ENCODE assay signal across 9 cellular contexts in genomic region chr3:105907790-105908189, GRCh38. TPM values are rescaled to one million over a fixed set of nuclear protein-coding genes. Genes with fewer than 3 reads are reported as not detected.
DNase-seq lines count a peak whose midpoint lies in the region; ATAC-seq and TF ChIP-seq lines count a peak whose summit lies in the region.
"Had no signal": no experiment of that assay in that cellular context is flagged by ENCODE, and none has a peak within 500 bp of the region (broad histone marks: within the 10 kb centered on the region; RNA-seq: fewer than 3 reads in every experiment).

No MANE protein-coding gene starts in this region.

- no TSS peak for BruUV-seq in MCF 10A (replicated peaks; lab: Mats Ljungman, UMichigan)

- H3K4me3 Mint-ChIP-seq in MCF 10A (ENCODE audit: unreplicated experiment), result no peak overlapping the region
- H3K4me3 Mint-ChIP-seq: activated CD4-positive, alpha-beta T cell treated with anti-CD3 and anti-CD28 coated beads, Interleukin-2, amount 10 ng/mL, durations not matched to agents 24 days and 14 days had no signal

- no peaks in the 10 kb centered on the region for H4K20me1 ChIP-seq in OCI-LY1 (ENCODE audit: insufficient read depth, low read length)

- no peak for TF ChIP-seq POLR2A in breast epithelium (IDR thresholded peaks at IDR 0.05)
- TF ChIP-seq POLR2A in uterus (IDR thresholded peaks at IDR 0.05), result no peak

- H3K9me3 ChIP-seq in breast epithelium (no peaks in the 10 kb centered on the region), OCI-LY1 (ENCODE audit: low read length) (no peaks in the 10 kb centered on the region), heart right ventricle (no peaks in the 10 kb centered on the region), uterus (no peaks in the 10 kb centered on the region)

- H3K4me3 ChIP-seq in breast epithelium, result no peak overlapping the region
- H3K4me3 ChIP-seq in OCI-LY1 (ENCODE audit: low read depth, low read length, poor library complexity, severe bottlenecking), result no peak overlapping the region
- H3K4me3 ChIP-seq in heart right ventricle, result no peak overlapping the region
- H3K4me3 ChIP-seq in uterus, result no peak overlapping the region

- H3K27me3 ChIP-seq in breast epithelium (no peaks in the 10 kb centered on the region), OCI-LY1 (ENCODE audit: insufficient read depth, low read length) (no peaks in the 10 kb centered on the region), heart right ventricle (no peaks in the 10 kb centered on the region), uterus (no peaks in the 10 kb centered on the region)

- H3K9me3 Mint-ChIP-seq in MCF 10A (ENCODE audit: unreplicated experiment), result no peaks in the 10 kb centered on the region

- intact Hi-C loops in breast epithelium (cut with DNase I; ENCODE audit: low total_unique reads) (no loop called here), MCF 10A (cut with micrococcal nuclease) (no loop called here), heart right ventricle (cut with DNase I) (loop anchor here in 4 of 10 donors (2.0 to 5.0 kb wide), 2 partner anchors 39 to 40 kb away; partner anchors contain the start of gene CBLB (in 4 of the 4)), uterus (cut with DNase I; ENCODE audit: low total_unique reads) (no loop called here)

- TF ChIP-seq CTCF in breast epithelium (IDR thresholded peaks at IDR 0.05), result no peak
- TF ChIP-seq CTCF in MCF 10A (IDR thresholded peaks at IDR 0.05; ENCODE audit: unreplicated experiment), result no peak
- TF ChIP-seq CTCF in OCI-LY1 (IDR thresholded peaks at IDR 0.05; ENCODE audit: low read length), result no peak
- TF ChIP-seq CTCF in heart right ventricle (IDR thresholded peaks at IDR 0.05), result no peak
- no peak for TF ChIP-seq CTCF in uterus (IDR thresholded peaks at IDR 0.05)

- POLR2A ChIA-PET in MCF 10A (lab: Yijun Ruan, JAX), result interaction anchor here (0.6 to 1.6 kb wide), 3 partner anchors 23 to 40 kb away, joined by 3 to 5 read pairs (median 4); partner anchors contain the start of gene CBLB

- ATAC-seq in heart right ventricle (peak in 7 of 8 donors; percentile 24 to 46 (median 39)), HG03457 (IDR thresholded peaks at IDR 0.05; ENCODE audit: unreplicated experiment) (no peak)

- 31 to 36% methylated on average over 3 of the region's 3 CpGs for WGBS in heart right ventricle, 2 donors

- no peaks in the 10 kb centered on the region for H3K36me3 Mint-ChIP-seq in MCF 10A (ENCODE audit: insufficient read depth, unreplicated experiment)

- no peak overlapping the region for H2AFZ ChIP-seq in OCI-LY1 (ENCODE audit: low read length)

- no peaks in the 10 kb centered on the region for H3K79me2 ChIP-seq in OCI-LY1 (ENCODE audit: insufficient read depth, low read length)

- H3K4me1 ChIP-seq in breast epithelium (no peaks in the 10 kb centered on the region), OCI-LY1 (ENCODE audit: insufficient read depth, low read length, severe bottlenecking) (peaks cover 13% of the 10 kb centered on the region), heart right ventricle (peaks cover 0 to 39% (median 34%) of the 10 kb centered on the region in 9 donors), uterus (no peaks in the 10 kb centered on the region)

- peaks cover 11% of the 10 kb centered on the region for H3K4me1 Mint-ChIP-seq in MCF 10A (ENCODE audit: insufficient read depth, unreplicated experiment)

- CTCF ChIA-PET in MCF 10A (lab: Yijun Ruan, JAX), result no interaction called here

- H3K9ac ChIP-seq in OCI-LY1 (ENCODE audit: low read length), result no peak overlapping the region

- no peak overlapping the region for H3K27ac Mint-ChIP-seq in MCF 10A (ENCODE audit: low read depth, unreplicated experiment)
- H3K27ac Mint-ChIP-seq: activated CD4-positive, alpha-beta T cell treated with anti-CD3 and anti-CD28 coated beads, Interleukin-2, amount 10 ng/mL, durations not matched to agents 24 days and 14 days had no signal

- peak overlapping the region; percentile 64 to 70 for H3K27ac ChIP-seq in breast epithelium
- H3K27ac ChIP-seq in OCI-LY1 (ENCODE audit: low read depth, low read length, poor library complexity, severe bottlenecking), result no peak overlapping the region
- peak overlapping the region in 8 of 10 donors; percentile 28 to 82 (median 74) for H3K27ac ChIP-seq in heart right ventricle
- peak overlapping the region; percentile 62 to 75 for H3K27ac ChIP-seq in uterus

- no peaks in the 10 kb centered on the region for H3K9me2 ChIP-seq in OCI-LY1 (ENCODE audit: low read depth, low read length)

- H3K4me2 ChIP-seq in OCI-LY1 (ENCODE audit: low read length), result peak overlapping the region; percentile 33; the same call in 1 of the 2 replicates

- no peaks in the 10 kb centered on the region for H3K27me3 Mint-ChIP-seq in MCF 10A (ENCODE audit: insufficient read depth, unreplicated experiment)
- H3K27me3 Mint-ChIP-seq: activated CD4-positive, alpha-beta T cell treated with anti-CD3 and anti-CD28 coated beads, Interleukin-2, amount 10 ng/mL, durations not matched to agents 24 days and 14 days had no signal

- no peaks in the 10 kb centered on the region for H3F3A ChIP-seq in OCI-LY1 (ENCODE audit: insufficient read depth, low read length)

- DNase-seq in breast epithelium (ENCODE audit: low spot score in 2 of 2) (no peak), MCF 10A (ENCODE audit: unreplicated experiment) (no peak), heart right ventricle (no peak), uterus (no peak), OCI-M2 (lab: John Stamatoyannopoulos, UW; ENCODE audit: unreplicated experiment) (no peak), activated gamma-delta T cell (lab: John Stamatoyannopoulos, UW) (no peak)
- DNase-seq: activated CD4-positive, alpha-beta T cell treated with anti-CD3 and anti-CD28 coated beads, Interleukin-2, amount 10 ng/mL, durations not matched to agents 24 days and 14 days had no signal

- H3K36me3 ChIP-seq in breast epithelium, result no peaks in the 10 kb centered on the region
- no peaks in the 10 kb centered on the region for H3K36me3 ChIP-seq in OCI-LY1 (ENCODE audit: insufficient read depth, low read length)
- no peaks in the 10 kb centered on the region for H3K36me3 ChIP-seq in heart right ventricle
- no peaks in the 10 kb centered on the region for H3K36me3 ChIP-seq in uterus

RNA-seq across cellular contexts. Expression of gene CBLB, which starts 39.0 kb away (rescaled TPM):
- total RNA-seq in breast epithelium, result 100 to 1,000 TPM in 1 of 3 donors, 10 to 100 TPM in 2; 57.7 to 107 (median 70.8) TPM
- 19.7 and 43.4 TPM in 2 replicates for total RNA-seq in MCF 10A (2022)
- 10 to 100 TPM; 31.2 to 72.7 (median 46.0) TPM for total RNA-seq in heart right ventricle
- 10 to 100 TPM; 14.2 to 61.7 TPM for polyA plus RNA-seq in heart right ventricle
- total RNA-seq in uterus, result 10 to 100 TPM; 26.1 to 86.2 (median 44.5) TPM
